Comparison of ENCODE assay signal across 11 cellular contexts in the genomic region with DNA sequence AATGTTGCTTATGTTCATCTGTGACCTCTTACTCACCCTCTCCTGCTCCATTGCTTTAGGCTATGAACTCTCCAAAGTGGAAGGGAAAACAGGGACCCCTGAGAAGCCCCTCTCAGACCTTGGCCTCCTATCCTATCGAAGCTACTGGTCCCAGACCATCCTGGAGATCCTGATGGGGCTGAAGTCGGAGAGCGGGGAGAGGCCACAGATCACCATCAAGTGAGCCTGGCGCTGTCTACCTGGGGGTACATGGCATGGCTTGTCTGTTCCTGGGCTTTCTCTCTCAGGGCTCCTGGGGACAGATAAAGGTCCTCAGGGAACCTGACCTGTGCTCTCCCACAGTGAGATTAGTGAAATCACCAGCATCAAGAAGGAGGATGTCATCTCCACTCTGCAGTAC. TPM values are rescaled to one million over a fixed set of nuclear protein-coding genes. Genes with fewer than 3 reads are reported as not detected.
DNase-seq lines count a peak whose midpoint lies in the region; ATAC-seq, FAIRE-seq and TF ChIP-seq lines count a peak whose summit lies in the region.
"Had no signal": no experiment of that assay in that cellular context is flagged by ENCODE, and none has a peak within 500 bp of the region (broad histone marks: within the 10 kb centered on the region; RNA-seq: fewer than 3 reads in every experiment).

No MANE protein-coding gene starts in this region.

- H3K27ac ChIP-seq in A549, result no peak overlapping the region
- no peak overlapping the region for H3K27ac ChIP-seq in right atrium auricular region

- peaks cover 60% of the 10 kb centered on the region for H3K36me3 Mint-ChIP-seq in activated CD8-positive, alpha-beta T cell treated with anti-CD3 and anti-CD28 coated beads, Interleukin-2, amount 10 ng/mL, durations not matched to agents 7 days and 5 days (ENCODE audit: low read depth)
- H3K36me3 Mint-ChIP-seq in memory B cell, result peaks cover 23% of the 10 kb centered on the region

- FAIRE-seq in A549 (lab: Jason Lieb, UNC), result no peak

- H3K4me3 Mint-ChIP-seq in activated CD8-positive, alpha-beta T cell treated with anti-CD3 and anti-CD28 coated beads, Interleukin-2, amount 10 ng/mL, durations not matched to agents 7 days and 5 days, result peak overlapping the region; percentile 95
- peak overlapping the region; percentile 95 for H3K4me3 Mint-ChIP-seq in memory B cell

- peaks cover 60% of the 10 kb centered on the region for H3K36me3 ChIP-seq in right atrium auricular region

- no peak for TF ChIP-seq POLR2A in A549 (IDR thresholded peaks at IDR 0.05; ENCODE audit: low read length)
- peak; percentile 3 for TF ChIP-seq POLR2A in GM15510 (IDR thresholded peaks at IDR 0.05; ENCODE audit: borderline replicate concordance, extremely low read depth, insufficient read length)

- H3K9me3 ChIP-seq in A549 (no peaks in the 10 kb centered on the region), right atrium auricular region (no peaks in the 10 kb centered on the region)

- no peaks in the 10 kb centered on the region for H3K27me3 ChIP-seq in right atrium auricular region

- TF ChIP-seq EP300 in A549 (IDR thresholded peaks at IDR 0.05), result no peak

- WGBS in A549 (ENCODE audit: missing lambda C conversion rate), result 100% methylated on average over 4 of the region's 4 CpGs

- no peaks in the 10 kb centered on the region for H3K9me3 Mint-ChIP-seq in activated CD8-positive, alpha-beta T cell treated with anti-CD3 and anti-CD28 coated beads, Interleukin-2, amount 10 ng/mL, durations not matched to agents 7 days and 5 days (ENCODE audit: insufficient read depth)
- no peaks in the 10 kb centered on the region for H3K9me3 Mint-ChIP-seq in memory B cell

- H3K27ac Mint-ChIP-seq in activated CD8-positive, alpha-beta T cell treated with anti-CD3 and anti-CD28 coated beads, Interleukin-2, amount 10 ng/mL, durations not matched to agents 7 days and 5 days, result peak overlapping the region; percentile 89
- no peak overlapping the region for H3K27ac Mint-ChIP-seq in memory B cell

- H3K27me3 Mint-ChIP-seq in activated CD8-positive, alpha-beta T cell treated with anti-CD3 and anti-CD28 coated beads, Interleukin-2, amount 10 ng/mL, durations not matched to agents 7 days and 5 days (ENCODE audit: low read depth), result no peaks in the 10 kb centered on the region
- H3K27me3 Mint-ChIP-seq in memory B cell, result no peaks in the 10 kb centered on the region

- TF ChIP-seq RAD21 in A549 (conservative IDR thresholded peaks at IDR 0.05 in 1 of 2, IDR thresholded peaks at IDR 0.05 in 1 of 2), result no peak

- POLR2A ChIA-PET in A549 (lab: Yijun Ruan, JAX), result no interaction called here
- POLR2A ChIA-PET in activated CD8-positive, alpha-beta T cell treated with anti-CD3 and anti-CD28 coated beads, Interleukin-2, amount 10 ng/mL, durations not matched to agents 7 days and 5 days (lab: Charles Lee), result no interaction called here

- DNase-seq in A549 (ENCODE audit: low read depth in 1 of 2, low spot score in 1 of 2) (no peak), memory B cell (ENCODE audit: low spot score in 2 of 2) (no peak), NCI-H2171 (lab: John Stamatoyannopoulos, UW) (no peak), right atrium auricular region (ENCODE audit: low spot score) (no peak)
- DNase-seq in activated CD8-positive, alpha-beta T cell treated with anti-CD3 and anti-CD28 coated beads, Interleukin-2, amount 10 ng/mL, durations not matched to agents 7 days and 5 days, result no peak
- DNase-seq: activated CD4-positive, alpha-beta T cell treated with anti-CD3 and anti-CD28 coated beads for 48 hours; kidney glomerular epithelial cell; NCI-H2029 had no signal

- H3K4me1 Mint-ChIP-seq in activated CD8-positive, alpha-beta T cell treated with anti-CD3 and anti-CD28 coated beads, Interleukin-2, amount 10 ng/mL, durations not matched to agents 7 days and 5 days (ENCODE audit: low read depth), result peaks cover 45% of the 10 kb centered on the region
- peaks cover 26% of the 10 kb centered on the region for H3K4me1 Mint-ChIP-seq in memory B cell

- TF ChIP-seq CTCF in A549 (IDR thresholded peaks at IDR 0.05) (no peak), right atrium auricular region (IDR thresholded peaks at IDR 0.05) (no peak)

- ATAC-seq in A549 (no peak), memory B cell (ENCODE audit: low read depth) (no peak), GM19023 (IDR thresholded peaks at IDR 0.05; ENCODE audit: unreplicated experiment) (no peak), GM19328 (IDR thresholded peaks at IDR 0.05; ENCODE audit: unreplicated experiment) (no peak)
- no peak for ATAC-seq in activated CD8-positive, alpha-beta T cell treated with anti-CD3 and anti-CD28 coated beads, Interleukin-2, amount 10 ng/mL, durations not matched to agents 7 days and 5 days

- H3K4me3 ChIP-seq in A549 (no peak overlapping the region), right atrium auricular region (no peak overlapping the region)

- peak overlapping the region; percentile 96 for H3K4me2 ChIP-seq in A549

- CTCF ChIA-PET in A549 (lab: Yijun Ruan, JAX), result interaction anchor here (1.1 to 16.0 kb wide), 4 partner anchors 30 to 166 kb away, joined by 4 to 222 read pairs (median 35); a partner anchor contains a TSS
- CTCF ChIA-PET in activated CD8-positive, alpha-beta T cell treated with anti-CD3 and anti-CD28 coated beads, Interleukin-2, amount 10 ng/mL, durations not matched to agents 7 days and 5 days (lab: Charles Lee), result interaction anchor here (1.6 to 2.6 kb wide), 2 partner anchors 52 to 166 kb away, joined by 5 to 15 read pairs; no protein-coding TSS in a partner anchor

- peaks cover 9% of the 10 kb centered on the region for H3K4me1 ChIP-seq in A549
- H3K4me1 ChIP-seq in right atrium auricular region, result peaks cover 0 to 29% of the 10 kb centered on the region in 2 donors

TF ChIP-seq in A549, 52 proteins besides CTCF, POLR2A, EP300 and RAD21 (continues in another document):
- TF ChIP-seq MAFK (IDR thresholded peaks at IDR 0.05; ENCODE audit: partially characterized antibody) (no peak), HOXB5 (CRISPR knock-in tag; IDR thresholded peaks at IDR 0.05) (no peak), NPAS2 (CRISPR knock-in tag; IDR thresholded peaks at IDR 0.05; ENCODE audit: borderline replicate concordance) (no peak), NFE2L2 (conservative IDR thresholded peaks at IDR 0.05; ENCODE audit: low read length) (no peak), EHF (CRISPR knock-in tag; IDR thresholded peaks at IDR 0.05) (no peak), ZFP36 (IDR thresholded peaks at IDR 0.05; ENCODE audit: borderline replicate concordance, partially characterized antibody) (no peak), JUN (IDR thresholded peaks at IDR 0.05) (no peak), HOXA7 (CRISPR knock-in tag; IDR thresholded peaks at IDR 0.05) (no peak), GATA3 (IDR thresholded peaks at IDR 0.05; ENCODE audit: borderline replicate concordance) (no peak), ZC3H11A (IDR thresholded peaks at IDR 0.05) (no peak), RNF2 (IDR thresholded peaks at IDR 0.05; ENCODE audit: borderline replicate concordance, low read depth) (no peak), MAZ (IDR thresholded peaks at IDR 0.05; ENCODE audit: borderline replicate concordance, low read depth, low read length) (no peak), SREBF2 (IDR thresholded peaks at IDR 0.05) (no peak), TP53 (CRISPR knock-in tag; IDR thresholded peaks at IDR 0.05) (no peak), CBX8 (IDR thresholded peaks at IDR 0.05) (no peak), MYC (IDR thresholded peaks at IDR 0.05; ENCODE audit: borderline replicate concordance, low read length) (no peak), CHD2 (IDR thresholded peaks at IDR 0.05; ENCODE audit: low read length, partially characterized antibody) (no peak)
- TF ChIP-seq, protein P1, sequence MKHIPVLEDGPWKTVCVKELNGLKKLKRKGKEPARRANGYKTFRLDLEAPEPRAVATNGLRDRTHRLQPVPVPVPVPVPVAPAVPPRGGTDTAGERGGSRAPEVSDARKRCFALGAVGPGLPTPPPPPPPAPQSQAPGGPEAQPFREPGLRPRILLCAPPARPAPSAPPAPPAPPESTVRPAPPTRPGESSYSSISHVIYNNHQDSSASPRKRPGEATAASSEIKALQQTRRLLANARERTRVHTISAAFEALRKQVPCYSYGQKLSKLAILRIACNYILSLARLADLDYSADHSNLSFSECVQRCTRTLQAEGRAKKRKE (CRISPR knock-in tag; IDR thresholded peaks at IDR 0.05; ENCODE audit: low read depth), result no peak

RNA-seq across cellular contexts. Expression of a gene that starts 2.1 kb away (rescaled TPM):
- polyA plus RNA-seq in A549 (2011; rRNA removed) (15.1 and 15.8 TPM in 2 replicates), A549 (2017; fragmentation: RNase III; extraction: RNeasy Plus Mini Kit Qiagen cat#74134 plus additional on column Dnase treatment) (36.4 to 39.3 TPM (median 36.9 TPM) in 3 replicates)
- polyA plus RNA-seq in A549 (2012; cell fraction: cytosol; rRNA removed), result 43.5 and 49.5 TPM in 2 replicates
- polyA plus RNA-seq in A549 (2012; cell fraction: nucleus; rRNA removed), result 79.6 and 95.4 TPM in 2 replicates
- polyA minus RNA-seq in A549 (2011; rRNA and poly(A)+ RNA removed), result 8.9 and 9.1 TPM in 2 replicates
- total RNA-seq in activated CD8-positive, alpha-beta T cell treated with anti-CD3 and anti-CD28 coated beads, Interleukin-2, amount 10 ng/mL, durations not matched to agents 7 days and 5 days, result 10 to 100 TPM; 88.0 to 92.3 TPM
- 100 to 1,000 TPM; 105 to 194 TPM for total RNA-seq in right atrium auricular region

RNA-seq across cellular contexts. Expression of a gene that starts 6.5 kb away (rescaled TPM):
- polyA plus RNA-seq in A549 (2011; rRNA removed), result 25.8 and 34.6 TPM in 2 replicates
- polyA plus RNA-seq in A549 (2012; cell fraction: cytosol; rRNA removed), result 51.7 and 58.0 TPM in 2 replicates
- 95.5 and 97.4 TPM in 2 replicates for polyA plus RNA-seq in A549 (2012; cell fraction: nucleus; rRNA removed)
- 39.8 to 44.7 TPM (median 41.2 TPM) in 3 replicates for polyA plus RNA-seq in A549 (2017; fragmentation: RNase III; extraction: RNeasy Plus Mini Kit Qiagen cat#74134 plus additional on column Dnase treatment)
- 63.3 and 67.9 TPM in 2 replicates for polyA minus RNA-seq in A549 (2011; rRNA and poly(A)+ RNA removed)
- 10 to 100 TPM; 63.2 to 68.7 TPM for total RNA-seq in activated CD8-positive, alpha-beta T cell treated with anti-CD3 and anti-CD28 coated beads, Interleukin-2, amount 10 ng/mL, durations not matched to agents 7 days and 5 days
- total RNA-seq in right atrium auricular region, result 10 to 100 TPM; 29.7 to 50.1 TPM

RNA-seq across cellular contexts. Expression of a gene that starts 55.8 kb away (rescaled TPM):
- 28.9 and 31.8 TPM in 2 replicates for polyA plus RNA-seq in A549 (2011; rRNA removed)
- polyA plus RNA-seq in A549 (2012; cell fraction: cytosol; rRNA removed), result 52.5 and 61.2 TPM in 2 replicates
- 90.0 and 117 TPM in 2 replicates for polyA plus RNA-seq in A549 (2012; cell fraction: nucleus; rRNA removed)
- polyA plus RNA-seq in A549 (2017; fragmentation: RNase III; extraction: RNeasy Plus Mini Kit Qiagen cat#74134 plus additional on column Dnase treatment), result 50.7 to 55.8 TPM (median 55.1 TPM) in 3 replicates
- polyA minus RNA-seq in A549 (2011; rRNA and poly(A)+ RNA removed), result 44.1 and 63.9 TPM in 2 replicates
- 10 to 100 TPM; 72.5 to 82.4 TPM for total RNA-seq in activated CD8-positive, alpha-beta T cell treated with anti-CD3 and anti-CD28 coated beads, Interleukin-2, amount 10 ng/mL, durations not matched to agents 7 days and 5 days
- 10 to 100 TPM; 30.7 to 54.9 TPM for total RNA-seq in right atrium auricular region
